Comparison of ENCODE assay signal across 10 cellular contexts in genomic region chrX:3518870-3519269, GRCh38.
A peak's percentile ranks its signal among the peaks of the same experiment; 100 is the strongest.
DNase-seq lines count a peak whose midpoint lies in the region; FAIRE-seq and TF ChIP-seq lines count a peak whose summit lies in the region.
"Had no signal": no experiment of that assay in that cellular context is flagged by ENCODE, and none has a peak within 500 bp of the region (broad histone marks: within the 10 kb centered on the region; RNA-seq: fewer than 3 reads in every experiment).

No MANE protein-coding gene starts in this region.

- TF ChIP-seq CTCF in AG09309 (IDR thresholded peaks at IDR 0.05; ENCODE audit: control insufficient read depth, insufficient read depth, low read depth, low read length, missing control alignments) = no peak
- no peak for TF ChIP-seq CTCF in bronchial epithelial cell (IDR thresholded peaks at IDR 0.05; ENCODE audit: insufficient read depth, low read length, severe bottlenecking)

- H3K4me1 ChIP-seq in mesendoderm (ENCODE audit: control insufficient read depth, low read depth, low read length) = no peaks in the 10 kb centered on the region
- H3K4me1 ChIP-seq: Caco-2, lower lobe of right lung had no signal

- no peak overlapping the region for H3K4ac ChIP-seq in mesendoderm (ENCODE audit: low read depth, low read length)

- no peak overlapping the region for H3K27ac ChIP-seq in mesendoderm (ENCODE audit: low read depth, low read length)
- H3K27ac ChIP-seq: lower lobe of right lung had no signal

- H3K4me2 ChIP-seq in mesendoderm (ENCODE audit: low read length) = no peak overlapping the region

- H3K56ac ChIP-seq in mesendoderm (ENCODE audit: low read length) = no peak overlapping the region

- H3K4me3 ChIP-seq in AG09309 (ENCODE audit: control insufficient read depth, low read depth, low read length) (no peak overlapping the region), bronchial epithelial cell (ENCODE audit: low read depth, low read length) (no peak overlapping the region), mesendoderm (ENCODE audit: low read length) (no peak overlapping the region)
- H3K4me3 ChIP-seq: lower lobe of right lung had no signal

- H4K8ac ChIP-seq in mesendoderm (ENCODE audit: low read depth, low read length) = no peak overlapping the region

- FAIRE-seq in bronchial epithelial cell (lab: Jason Lieb, UNC) = no peak

- H3K79me1 ChIP-seq in mesendoderm (ENCODE audit: low read length) = no peaks in the 10 kb centered on the region

- H3K36me3 ChIP-seq in bronchial epithelial cell (ENCODE audit: control insufficient read depth, insufficient read depth, low read length) (no peaks in the 10 kb centered on the region), mesendoderm (ENCODE audit: control insufficient read depth, insufficient read depth, low read length) (no peaks in the 10 kb centered on the region)
- H3K36me3 ChIP-seq: lower lobe of right lung had no signal

- H3K79me2 ChIP-seq in mesendoderm (ENCODE audit: control insufficient read depth, insufficient read depth, low read length) = no peaks in the 10 kb centered on the region

- no peak overlapping the region for H3K23ac ChIP-seq in mesendoderm (ENCODE audit: low read length)

- H3K27me3 ChIP-seq in bronchial epithelial cell (ENCODE audit: control insufficient read depth, insufficient read depth, low read length) (no peaks in the 10 kb centered on the region), mesendoderm (ENCODE audit: insufficient read depth, low read length, poor library complexity) (no peaks in the 10 kb centered on the region)

- DNase-seq in AG09309 (ENCODE audit: low read depth) = peak; percentile 95
- DNase-seq in MV-4-11 (lab: John Stamatoyannopoulos, UW) = peak; percentile 48
- peak; percentile 2 for DNase-seq in bronchial epithelial cell (ENCODE audit: low read depth)
- DNase-seq in mesendoderm = peak; percentile 11
- no peak for DNase-seq in NCI-H446 (lab: John Stamatoyannopoulos, UW)
- DNase-seq in stimulated activated CD4-positive, alpha-beta T cell treated with anti-CD3 and anti-CD28 coated beads, Interleukin-4, amount 100 ng/mL, for 24 hours = no peak
- DNase-seq in NCI-H1105 (lab: John Stamatoyannopoulos, UW) = no peak
- DNase-seq in NCI-H1417 (lab: John Stamatoyannopoulos, UW) = no peak
- DNase-seq: Caco-2, lower lobe of right lung had no signal

- no peak overlapping the region for H4K5ac ChIP-seq in mesendoderm (ENCODE audit: low read length)

- no peak overlapping the region for H3K9ac ChIP-seq in mesendoderm (ENCODE audit: low read length)

- WGBS in mesendoderm (ENCODE audit: extremely low coverage, insufficient coverage, low lambda C conversion rate) = no CpG with 5 or more reads among the region's 10 CpGs

- no peak overlapping the region for H2BK120ac ChIP-seq in mesendoderm (ENCODE audit: low read depth, low read length)

- no peak overlapping the region for H2AK5ac ChIP-seq in mesendoderm (ENCODE audit: low read length)

- no peak overlapping the region for H2BK15ac ChIP-seq in mesendoderm (replicated peaks; ENCODE audit: low read depth)

- H2BK5ac ChIP-seq in mesendoderm (ENCODE audit: low read length) = no peak overlapping the region

- no peak overlapping the region for H3K18ac ChIP-seq in mesendoderm (ENCODE audit: low read length)

Comparison
In these comparisons a context has a peak if more than half of its experiments do, and no peak if none do; other contexts are left out.
1. DNase-seq: peak in AG09309 (single experiment), MV-4-11 (single experiment), bronchial epithelial cell (single experiment) and mesendoderm (single experiment); none in NCI-H446 (0 of 2), stimulated activated CD4-positive, alpha-beta T cell treated with anti-CD3 and anti-CD28 coated beads, Interleukin-4, amount 100 ng/mL, for 24 hours (single experiment), NCI-H1105 (single experiment) and NCI-H1417 (0 of 3).